Comparison of ENCODE assay signal across 1 cellular context in genomic region chr7:74289018-74289659, GRCh38.
TF ChIP-seq lines count a peak whose summit lies in the region.

CLIP2 (plus strand) TSS chr7:74289407; CDS start chr7:74317547, 28,140 bp downstream.

TF ChIP-seq in K562, 482 proteins besides CTCF, POLR2A, EP300 and RAD21 (continued from another document and continues in another):
- peak; percentile 99 for TF ChIP-seq VEZF1 (CRISPR knock-in tag; IDR thresholded peaks at IDR 0.05)
- no peak for TF ChIP-seq NUFIP1 (IDR thresholded peaks at IDR 0.05; ENCODE audit: partially characterized antibody)
- no peak for TF ChIP-seq SREBF1 (IDR thresholded peaks at IDR 0.05; ENCODE audit: borderline replicate concordance, low read depth, low read length)
- TF ChIP-seq ZNF695 (CRISPR knock-in tag; IDR thresholded peaks at IDR 0.05) = no peak
- TF ChIP-seq ZNF282 (CRISPR knock-in tag; IDR thresholded peaks at IDR 0.05) = no peak
- TF ChIP-seq MECOM (CRISPR knock-in tag; IDR thresholded peaks at IDR 0.05) = no peak
- no peak for TF ChIP-seq ZNF143 (CRISPR knock-in tag; IDR thresholded peaks at IDR 0.05)
- no peak for TF ChIP-seq USF1 (CRISPR knock-in tag; IDR thresholded peaks at IDR 0.05)
- TF ChIP-seq SRSF3 (IDR thresholded peaks at IDR 0.05; ENCODE audit: insufficient read depth, low read length) = no peak
- TF ChIP-seq MXD1 (CRISPR knock-in tag; IDR thresholded peaks at IDR 0.05; ENCODE audit: borderline replicate concordance, poor library complexity, severe bottlenecking) = no peak
- TF ChIP-seq SNAPC5 (CRISPR knock-in tag; IDR thresholded peaks at IDR 0.05) = no peak
- TF ChIP-seq CEBPZ (IDR thresholded peaks at IDR 0.05; ENCODE audit: borderline replicate concordance, low read depth, low read length) = no peak
- TF ChIP-seq HDAC6 (IDR thresholded peaks at IDR 0.05; ENCODE audit: low read depth, low read length) = no peak
- TF ChIP-seq BRD4 (IDR thresholded peaks at IDR 0.05) = no peak
- no peak for TF ChIP-seq POLR3G (IDR thresholded peaks at IDR 0.05; ENCODE audit: extremely low read depth, insufficient read length, insufficient replicate concordance)
- TF ChIP-seq DPF2 (IDR thresholded peaks at IDR 0.05) = no peak
- no peak for TF ChIP-seq MIER1 (IDR thresholded peaks at IDR 0.05; ENCODE audit: low read depth)
- peak; percentile 28 to 66; a peak in 2 of 4 replicates for TF ChIP-seq MAZ (CRISPR knock-in tag; conservative IDR thresholded peaks at IDR 0.05 in 1 of 2, IDR thresholded peaks at IDR 0.05 in 1 of 2)
- no peak for TF ChIP-seq PCBP2 (IDR thresholded peaks at IDR 0.05; ENCODE audit: low read depth, low read length, poor library complexity, severe bottlenecking)
- TF ChIP-seq ZNF407 (IDR thresholded peaks at IDR 0.05; ENCODE audit: low read depth) = no peak
- TF ChIP-seq SRF (CRISPR knock-in tag; IDR thresholded peaks at IDR 0.05) = 0 out of 4 replicates have a peak, but pooled peaks of 1 of the 2 experiments have one; percentile 36
- no peak for TF ChIP-seq ATF3 (IDR thresholded peaks at IDR 0.05)
- TF ChIP-seq ATF3 (CRISPR knock-in tag; conservative IDR thresholded peaks at IDR 0.05) = no peak
- no peak for TF ChIP-seq WHSC1 (IDR thresholded peaks at IDR 0.05; ENCODE audit: low read length)
- TF ChIP-seq ZFX (CRISPR knock-in tag; IDR thresholded peaks at IDR 0.05) = peak; percentile 45; the same call in 1 of the 2 replicates
- peak; percentile 64; the same call in 1 of the 2 replicates for TF ChIP-seq CTBP1 (IDR thresholded peaks at IDR 0.05; ENCODE audit: borderline replicate concordance)
- peak in 1 of 2 experiments; percentile 35; a peak in 1 of 4 replicates for TF ChIP-seq HDAC1 (IDR thresholded peaks at IDR 0.05)
- no peak for TF ChIP-seq KLF10 (CRISPR knock-in tag; IDR thresholded peaks at IDR 0.05)
- no peak for TF ChIP-seq MCM2 (IDR thresholded peaks at IDR 0.05; ENCODE audit: low read depth)
- peak; percentile 84 for TF ChIP-seq RB1 (IDR thresholded peaks at IDR 0.05; ENCODE audit: low read depth)
- TF ChIP-seq POLR2AphosphoS5 (IDR thresholded peaks at IDR 0.05; ENCODE audit: control insufficient read depth, insufficient read depth, low read depth, low read length) = no peak
- no peak for TF ChIP-seq NCOA2 (IDR thresholded peaks at IDR 0.05; ENCODE audit: partially characterized antibody in 2 of 2)
- TF ChIP-seq ZBTB26 (CRISPR knock-in tag; IDR thresholded peaks at IDR 0.05) = peak; percentile 51; the same call in 1 of the 2 replicates
- peak; percentile 88 to 99 for TF ChIP-seq E2F6 (IDR thresholded peaks at IDR 0.05; ENCODE audit: borderline replicate concordance in 1 of 2, extremely low read depth in 1 of 2, insufficient read depth in 1 of 2, insufficient read length in 1 of 2, low read depth in 1 of 2, low read length in 1 of 2, poor library complexity in 1 of 2, severe bottlenecking in 1 of 2)
